In the genomic region with DNA sequence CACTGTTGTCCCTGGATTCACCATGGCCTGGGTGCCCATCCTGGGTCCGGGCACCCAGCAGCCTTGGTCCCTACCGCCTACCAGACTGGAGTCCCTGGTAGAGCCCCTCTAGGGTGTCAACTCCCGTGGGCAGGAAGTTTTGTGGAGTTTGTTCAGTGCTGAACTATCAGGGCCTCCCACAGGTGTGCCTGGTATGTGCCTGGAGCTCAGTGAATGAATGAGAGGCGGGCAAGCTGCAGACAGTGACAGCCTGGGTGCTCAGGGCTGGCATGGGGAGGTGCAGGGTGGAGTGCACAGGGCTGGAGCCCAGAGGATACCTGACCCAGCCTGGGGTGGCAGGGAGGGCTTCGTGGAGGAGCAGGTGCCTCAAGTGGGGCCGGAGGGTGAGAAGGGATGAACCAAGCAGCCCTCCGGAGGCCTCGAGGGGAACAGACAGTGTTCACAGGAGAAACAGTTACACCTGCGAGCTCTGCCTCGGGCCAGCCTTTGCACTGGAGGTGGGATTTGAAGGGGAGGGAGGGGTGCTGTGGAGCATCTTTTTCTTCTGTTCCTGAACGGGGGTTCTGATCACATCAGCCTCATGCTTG, we compare ENCODE assay signal across 27 cellular contexts. TPM values are rescaled to one million over a fixed set of nuclear protein-coding genes. Genes with fewer than 3 reads are reported as not detected.
A peak's percentile ranks its signal among the peaks of the same experiment; 100 is the strongest.
DNase-seq lines count a peak whose midpoint lies in the region; ATAC-seq and TF ChIP-seq lines count a peak whose summit lies in the region.
"Had no signal": no experiment of that assay in that cellular context is flagged by ENCODE, and none has a peak within 500 bp of the region (broad histone marks: within the 10 kb centered on the region; RNA-seq: fewer than 3 reads in every experiment).

No MANE protein-coding gene starts in this region.

- TF ChIP-seq POLR2A in esophagus squamous epithelium (IDR thresholded peaks at IDR 0.05) (no peak), prostate gland (IDR thresholded peaks at IDR 0.05) (no peak), GM18505 (IDR thresholded peaks at IDR 0.05; ENCODE audit: borderline replicate concordance, extremely low read depth, insufficient read depth, insufficient read length) (no peak)

- intact Hi-C loops in Caco-2 (cut with micrococcal nuclease; ENCODE audit: unreplicated experiment) (loop anchor here (2.0 kb wide), 1 partner anchor 28 kb away; no protein-coding TSS in a partner anchor), Panc1 (cut with micrococcal nuclease; ENCODE audit: unreplicated experiment) (no loop called here), esophagus squamous epithelium (cut with DNase I) (no loop called here), prostate gland (cut with DNase I) (no loop called here)

- peak overlapping the region; percentile 91 for H3K27ac Mint-ChIP-seq in Caco-2 (ENCODE audit: unreplicated experiment)
- H3K27ac Mint-ChIP-seq: activated B cell treated with CpG ODN at 0.5 μM for 24 hours; activated CD8-positive, alpha-beta T cell treated with anti-CD3 and anti-CD28 coated beads, Interleukin-2, amount 10 ng/mL, durations not matched to agents 7 days and 5 days; activated naive CD8-positive, alpha-beta T cell treated with anti-CD3 and anti-CD28 coated beads, Interleukin-2, amount 50 U/mL, for 24 hours; CD8-positive, alpha-beta T cell had no signal

- ATAC-seq in Panc1: peak; percentile 15
- no peak for ATAC-seq in GM18909 (IDR thresholded peaks at IDR 0.05; ENCODE audit: poor library complexity, unreplicated experiment)
- ATAC-seq in GM18505 (IDR thresholded peaks at IDR 0.05; ENCODE audit: unreplicated experiment): no peak
- ATAC-seq: activated CD8-positive, alpha-beta T cell treated with anti-CD3 and anti-CD28 coated beads, Interleukin-2, amount 10 ng/mL, durations not matched to agents 7 days and 5 days; activated naive CD8-positive, alpha-beta T cell treated with anti-CD3 and anti-CD28 coated beads, Interleukin-2, amount 50 U/mL, for 24 hours; CD8-positive, alpha-beta T cell; stimulated activated naive B cell treated with anti-CD40 and anti-IgM and Interleukin-4, amounts not matched to agents 10 μg/mL and 1 μg/mL and 100 μg/mL, for 72 hours had no signal

- H3K36me3 ChIP-seq in Caco-2 (ENCODE audit: control insufficient read depth, insufficient read depth, low read length) (peaks cover 1% of the 10 kb centered on the region), Panc1 (ENCODE audit: control insufficient read depth, insufficient read depth, low read length) (no peaks in the 10 kb centered on the region), esophagus squamous epithelium (no peaks in the 10 kb centered on the region), prostate gland (no peaks in the 10 kb centered on the region), SK-N-SH (replicated peaks in 1 of 2; ENCODE audit: control insufficient read depth in 1 of 2, insufficient read depth in 2 of 2, low read length in 1 of 2) (no peaks in the 10 kb centered on the region)

- no peak overlapping the region for H2AFZ ChIP-seq in SK-N-SH (ENCODE audit: low read depth)

- POLR2A ChIA-PET in Caco-2 (lab: Charles Lee): no interaction called here
- POLR2A ChIA-PET in Panc1 (lab: Charles Lee): interaction anchor here (0.6 kb wide), 1 partner anchor 29 kb away, joined by 10 read pairs; no protein-coding TSS in a partner anchor
- POLR2A ChIA-PET in SK-N-SH (lab: Yijun Ruan, JAX): no interaction called here
- POLR2A ChIA-PET in HEK293T (lab: Yijun Ruan, JAX): no interaction called here

- peaks cover 44% of the 10 kb centered on the region for H3K36me3 Mint-ChIP-seq in Caco-2 (ENCODE audit: insufficient read depth, unreplicated experiment)

- no peak for TF ChIP-seq RAD21 in SK-N-SH (IDR thresholded peaks at IDR 0.05; ENCODE audit: low read length)

- 63 to 79% methylated on average over 5 of the region's 11 CpGs for WGBS in esophagus squamous epithelium, 2 donors
- 50% methylated on average over 11 of the region's 11 CpGs for WGBS in prostate gland
- WGBS in SK-N-SH (ENCODE audit: low lambda C conversion rate): 91% methylated on average over 9 of the region's 11 CpGs

- BruUV-seq in Caco-2 (replicated peaks; lab: Mats Ljungman, UMichigan): no TSS peak
- BruUV-seq in Panc1 (replicated peaks; lab: Mats Ljungman, UMichigan): no TSS peak

- no peak overlapping the region for H3K9ac ChIP-seq in SK-N-SH

- H3K9me3 Mint-ChIP-seq in Caco-2 (ENCODE audit: unreplicated experiment): no peaks in the 10 kb centered on the region
- H3K9me3 Mint-ChIP-seq: activated B cell treated with CpG ODN at 0.5 μM for 24 hours; activated naive CD8-positive, alpha-beta T cell treated with anti-CD3 and anti-CD28 coated beads, Interleukin-2, amount 50 U/mL, for 24 hours; CD8-positive, alpha-beta T cell; neural crest cell; stimulated activated naive B cell treated with anti-CD40 and anti-IgM and Interleukin-4, amounts not matched to agents 10 μg/mL and 1 μg/mL and 100 μg/mL, for 72 hours had no signal

- H3K9me3 ChIP-seq in Caco-2 (no peaks in the 10 kb centered on the region), Panc1 (ENCODE audit: control insufficient read depth, insufficient read depth, low read depth, low read length) (no peaks in the 10 kb centered on the region), esophagus squamous epithelium (no peaks in the 10 kb centered on the region), prostate gland (no peaks in the 10 kb centered on the region), SK-N-SH (no peaks in the 10 kb centered on the region)
- H3K9me3 ChIP-seq: tibial nerve had no signal

- peaks cover 51% of the 10 kb centered on the region for H4K20me1 ChIP-seq in SK-N-SH (ENCODE audit: insufficient read depth)

- H3K27ac ChIP-seq in Panc1 (ENCODE audit: low read length) (no peak overlapping the region), esophagus squamous epithelium (peak overlapping the region; percentile 58 to 89 (median 84)), prostate gland (peak overlapping the region; percentile 66 to 74), SK-N-SH (ENCODE audit: low read depth in 2 of 2, low read length in 1 of 2) (peak overlapping the region in 1 of 2 experiments; percentile 0; a peak in 1 of 4 replicates)

- TF ChIP-seq EP300 in SK-N-SH (IDR thresholded peaks at IDR 0.05; ENCODE audit: borderline replicate concordance in 1 of 2, low read depth in 1 of 2, low read length in 1 of 2): no peak

- no peaks in the 10 kb centered on the region for H3K9me2 ChIP-seq in SK-N-SH

- H3K4me3 ChIP-seq in Caco-2 (ENCODE audit: low read depth, low read length): no peak overlapping the region
- no peak overlapping the region for H3K4me3 ChIP-seq in Panc1 (ENCODE audit: low read depth in 2 of 2, low read length in 2 of 2)
- H3K4me3 ChIP-seq in esophagus squamous epithelium: peak overlapping the region in 1 of 4 donors; percentile 1
- H3K4me3 ChIP-seq in prostate gland: peak overlapping the region in 1 of 2 donors; percentile 40
- H3K4me3 ChIP-seq in SK-N-SH (ENCODE audit: low read depth in 2 of 2, low read length in 1 of 2): no peak overlapping the region
- H3K4me3 ChIP-seq: tibial nerve had no signal

- in situ Hi-C loops in Panc1 (cut with HindIII; ENCODE audit: low pct_unique_long_range_greater_than_20kb, low sequenced_read_pairs): no loop called here

- no peaks in the 10 kb centered on the region for H3K27me3 Mint-ChIP-seq in Caco-2 (ENCODE audit: insufficient read depth, unreplicated experiment)
- H3K27me3 Mint-ChIP-seq: activated B cell treated with CpG ODN at 0.5 μM for 24 hours; activated naive CD8-positive, alpha-beta T cell treated with anti-CD3 and anti-CD28 coated beads, Interleukin-2, amount 50 U/mL, for 24 hours; stimulated activated naive B cell treated with anti-CD40 and anti-IgM and Interleukin-4, amounts not matched to agents 10 μg/mL and 1 μg/mL and 100 μg/mL, for 72 hours had no signal

- no peaks in the 10 kb centered on the region for H3F3A ChIP-seq in SK-N-SH (replicated peaks; ENCODE audit: insufficient read depth)

- peaks cover 85% of the 10 kb centered on the region; the same call in 1 of the 2 replicates for H3K79me2 ChIP-seq in SK-N-SH (ENCODE audit: insufficient read depth)

- TF ChIP-seq CTCF in Caco-2 (IDR thresholded peaks at IDR 0.05; ENCODE audit: insufficient read depth in 1 of 2, low read depth in 1 of 2, low read length in 1 of 2, severe bottlenecking in 1 of 2, unreplicated experiment in 1 of 2): no peak
- no peak for TF ChIP-seq CTCF in Panc1 (IDR thresholded peaks at IDR 0.05)
- no peak for TF ChIP-seq CTCF in esophagus squamous epithelium (IDR thresholded peaks at IDR 0.05)
- no peak for TF ChIP-seq CTCF in prostate gland (IDR thresholded peaks at IDR 0.05)
- TF ChIP-seq CTCF in SK-N-SH (IDR thresholded peaks at IDR 0.05): no peak

- H3K27me3 ChIP-seq in Caco-2 (replicated peaks; ENCODE audit: control insufficient read depth, insufficient read depth, low read length) (no peaks in the 10 kb centered on the region), Panc1 (ENCODE audit: control insufficient read depth, insufficient read depth, low read length) (no peaks in the 10 kb centered on the region), esophagus squamous epithelium (no peaks in the 10 kb centered on the region), prostate gland (replicated peaks; ENCODE audit: insufficient read depth) (no peaks in the 10 kb centered on the region), SK-N-SH (ENCODE audit: insufficient read depth) (no peaks in the 10 kb centered on the region)
- H3K27me3 ChIP-seq: tibial nerve had no signal

- DNase-seq in Caco-2 (no peak), Panc1 (ENCODE audit: low read depth, low spot score) (no peak), esophagus squamous epithelium (lab: John Stamatoyannopoulos, UW) (no peak), prostate gland (ENCODE audit: low spot score) (no peak), SK-N-SH (no peak), HEK293T (ENCODE audit: extremely low spot score) (no peak)
- DNase-seq: activated B cell treated with CpG ODN at 0.5 μM for 24 hours; activated CD8-positive, alpha-beta T cell treated with anti-CD3 and anti-CD28 coated beads, Interleukin-2, amount 10 ng/mL, durations not matched to agents 7 days and 5 days; activated naive CD8-positive, alpha-beta T cell treated with anti-CD3 and anti-CD28 coated beads, Interleukin-2, amount 50 U/mL, for 24 hours; CD8-positive, alpha-beta T cell; KBM-7; NCI-H1092 treated with DMSO at 0.1 percent for 48 hours; NCI-H2107; NCI-H524 treated with DMSO at 0.1 percent for 48 hours; SHP77 treated with DMSO at 0.1 percent for 48 hours; stimulated activated CD4-positive, alpha-beta T cell treated with anti-CD3 and anti-CD28 coated beads, Interleukin-15, amount 100 ng/mL, for 24 hours; stimulated activated naive B cell treated with anti-CD40 and anti-IgM and Interleukin-4, amounts not matched to agents 10 μg/mL and 1 μg/mL and 100 μg/mL, for 72 hours; T-helper 1 cell had no signal

- H3K4me1 ChIP-seq in Caco-2 (peaks cover 67% of the 10 kb centered on the region), Panc1 (ENCODE audit: control insufficient read depth, insufficient read depth, low read length) (peaks cover 57% of the 10 kb centered on the region), esophagus squamous epithelium (peaks cover 37 to 88% (median 47%) of the 10 kb centered on the region in 3 donors), prostate gland (replicated peaks) (peaks cover 46% of the 10 kb centered on the region), SK-N-SH (ENCODE audit: control insufficient read depth in 1 of 2, insufficient read depth in 2 of 2, low read depth in 1 of 2, low read length in 1 of 2) (peaks cover 0 to 52% of the 10 kb centered on the region in 2 experiments; a peak in 1 of 4 replicates)

- H3K4me2 ChIP-seq in SK-N-SH: no peak overlapping the region

- peaks cover 70% of the 10 kb centered on the region for H3K4me1 Mint-ChIP-seq in Caco-2 (ENCODE audit: low read depth, unreplicated experiment)

- CTCF ChIA-PET in Caco-2 (lab: Charles Lee) (interaction anchor here (0.7 to 1.9 kb wide), 3 partner anchors 33 to 187 kb away, joined by 3 to 4 read pairs (median 4); partner anchors contain the start of genes FBXO17 and SAMD4B), Panc1 (lab: Charles Lee) (no interaction called here), SK-N-SH (lab: Yijun Ruan, JAX) (interaction anchor here (1.8 to 3.0 kb wide), 2 partner anchors 10 to 33 kb away, joined by 7 to 16 read pairs; no protein-coding TSS in a partner anchor), HEK293T (lab: Yijun Ruan, JAX) (interaction anchor here (1.0 kb wide), 1 partner anchor 10 kb away, joined by 3 read pairs; no protein-coding TSS in a partner anchor)

- H3K4me3 Mint-ChIP-seq in Caco-2 (ENCODE audit: unreplicated experiment): peak overlapping the region; percentile 60
- H3K4me3 Mint-ChIP-seq: activated B cell treated with CpG ODN at 0.5 μM for 24 hours; activated CD8-positive, alpha-beta T cell treated with anti-CD3 and anti-CD28 coated beads, Interleukin-2, amount 10 ng/mL, durations not matched to agents 7 days and 5 days; activated naive CD8-positive, alpha-beta T cell treated with anti-CD3 and anti-CD28 coated beads, Interleukin-2, amount 50 U/mL, for 24 hours; CD8-positive, alpha-beta T cell; neural crest cell; stimulated activated naive B cell treated with anti-CD40 and anti-IgM and Interleukin-4, amounts not matched to agents 10 μg/mL and 1 μg/mL and 100 μg/mL, for 72 hours had no signal

RNA-seq across cellular contexts. Expression of gene PAK4, which starts 29.6 kb away (rescaled TPM):
- total RNA-seq in Caco-2 (2022) (98.6 and 112 TPM in 2 replicates), Panc1 (2021; ENCODE audit: unreplicated experiment) (311 TPM), esophagus squamous epithelium (10 to 100 TPM; 12.2 to 40.1 (median 18.3) TPM), prostate gland (100 to 1,000 TPM; 111 to 123 TPM)
- 362 TPM for polyA plus RNA-seq in Panc1 (2012; ENCODE audit: insufficient read length)
- 24.7 and 36.4 TPM in 2 replicates for polyA plus RNA-seq in SK-N-SH (2012; rRNA removed)
- 14.3 and 23.1 TPM in 2 replicates for polyA plus RNA-seq in SK-N-SH (2012; cell fraction: cytosol; rRNA removed)
- polyA plus RNA-seq in SK-N-SH (2012; cell fraction: nucleus; rRNA removed): 31.0 and 44.4 TPM in 2 replicates

RNA-seq across cellular contexts. Expression of gene NCCRP1, which starts 41.6 kb away (rescaled TPM):
- 0.39 and 0.84 TPM in 2 replicates for total RNA-seq in Caco-2 (2022)
- 0.46 TPM for total RNA-seq in Panc1 (2021; ENCODE audit: unreplicated experiment)
- 0.85 TPM for polyA plus RNA-seq in Panc1 (2012; ENCODE audit: insufficient read length)
- total RNA-seq in esophagus squamous epithelium: 100 to 1,000 TPM; 208 to 737 (median 262) TPM
- 1 to 10 TPM; 1.4 to 2.7 TPM for total RNA-seq in prostate gland
- polyA plus RNA-seq in SK-N-SH (2012; rRNA removed): 0.05 TPM in 1 of 2 replicates, not detected in the other
- 0.01 TPM in 2 replicates for polyA plus RNA-seq in SK-N-SH (2012; cell fraction: cytosol; rRNA removed)
- 0.06 and 0.18 TPM in 2 replicates for polyA plus RNA-seq in SK-N-SH (2012; cell fraction: nucleus; rRNA removed)
- total RNA-seq: activated B cell treated with CpG ODN at 0.5 μM for 24 hours; activated CD8-positive, alpha-beta T cell treated with anti-CD3 and anti-CD28 coated beads, Interleukin-2, amount 10 ng/mL, durations not matched to agents 7 days and 5 days; cardiac septum; CD8-positive, alpha-beta T cell; fibroblast of lung; mesenteric fat pad; neural crest cell; tibial nerve had no signal
- polyA plus RNA-seq: fibroblast of lung had no signal

RNA-seq across cellular contexts. Expression of gene SYCN, which starts 48.9 kb away (rescaled TPM):
- total RNA-seq in Caco-2 (2022) (not detected in 2 replicates), Panc1 (2021; ENCODE audit: unreplicated experiment) (0.33 TPM), esophagus squamous epithelium (not detected), prostate gland (100 to 1,000 TPM in 1 of 2 donors, not detected in 1; 165 TPM)
- not detected for polyA plus RNA-seq in Panc1 (2012; ENCODE audit: insufficient read length)
- polyA plus RNA-seq in SK-N-SH (2012; rRNA removed): not detected in 2 replicates
- polyA plus RNA-seq in SK-N-SH (2012; cell fraction: cytosol; rRNA removed): not detected in 2 replicates
- not detected in 2 replicates for polyA plus RNA-seq in SK-N-SH (2012; cell fraction: nucleus; rRNA removed)
- total RNA-seq: activated B cell treated with CpG ODN at 0.5 μM for 24 hours; activated CD8-positive, alpha-beta T cell treated with anti-CD3 and anti-CD28 coated beads, Interleukin-2, amount 10 ng/mL, durations not matched to agents 7 days and 5 days; cardiac septum; CD8-positive, alpha-beta T cell; Daoy; fibroblast of lung; mesenteric fat pad; neural crest cell; renal cortical epithelial cell had no signal
- polyA plus RNA-seq: fibroblast of lung had no signal

Comparison
In these comparisons a context has a peak if more than half of its experiments do, and no peak if none do; other contexts are left out.
1. RNA of gene NCCRP1, which starts 41.6 kb away (total RNA-seq): 208 to 737 TPM in esophagus squamous epithelium; 1.4 to 2.7 TPM in prostate gland, 0.46 TPM in Panc1 (single experiment) and 0.39 to 0.84 TPM in Caco-2; every median in the first group is over 10 times any median in the second.